ENCODE assay signal across 19 cellular contexts in the genomic region with DNA sequence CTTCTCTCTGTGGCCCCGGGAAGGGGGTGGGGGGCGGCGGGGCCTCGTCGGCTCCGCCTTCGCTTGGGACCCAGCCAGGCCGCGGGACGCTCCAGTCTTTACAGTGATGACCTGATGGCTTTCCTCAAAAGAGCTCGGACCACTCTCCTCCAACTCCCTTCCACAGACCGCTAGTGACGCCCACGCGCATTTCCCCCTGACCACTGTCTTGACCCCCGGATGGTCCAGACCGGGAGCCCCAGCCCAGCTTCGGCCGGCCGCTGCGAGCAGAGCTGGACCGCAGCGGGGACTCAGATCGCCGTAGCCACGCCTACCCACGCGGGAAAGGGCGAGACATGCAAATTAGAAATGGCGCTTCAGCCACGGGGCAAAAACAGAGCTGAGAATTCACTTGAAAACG.
DNase-seq lines count a peak whose midpoint lies in the region; ATAC-seq, FAIRE-seq and TF ChIP-seq lines count a peak whose summit lies in the region.
"Had no signal": no experiment of that assay in that cellular context is flagged by ENCODE, and none has a peak within 500 bp of the region (broad histone marks: within the 10 kb centered on the region; RNA-seq: fewer than 3 reads in every experiment).

No MANE protein-coding gene starts in this region.

- H3K4me1 ChIP-seq in HepG2 (ENCODE audit: insufficient read depth, low read length) = peaks cover 20% of the 10 kb centered on the region
- H3K4me1 ChIP-seq in right lobe of liver = no peaks in the 10 kb centered on the region
- H3K4me1 ChIP-seq in endothelial cell of umbilical vein (ENCODE audit: control insufficient read depth, extremely low read depth, insufficient read depth, low read length) = no peaks in the 10 kb centered on the region
- H3K4me1 ChIP-seq in left ventricle myocardium inferior = no peaks in the 10 kb centered on the region
- H3K4me1 ChIP-seq: BE2C had no signal

- H3K9me3 ChIP-seq in HepG2 (ENCODE audit: low read length) (peaks cover 12% of the 10 kb centered on the region), right lobe of liver (no peaks in the 10 kb centered on the region), endothelial cell of umbilical vein (replicated peaks; ENCODE audit: control insufficient read depth, insufficient read depth, low read length) (no peaks in the 10 kb centered on the region), left ventricle myocardium inferior (replicated peaks) (peaks cover 6% of the 10 kb centered on the region)
- H3K9me3 ChIP-seq: BE2C had no signal

- H2AFZ ChIP-seq in HepG2 (ENCODE audit: low read length) (no peak overlapping the region), endothelial cell of umbilical vein (ENCODE audit: low read depth, low read length) (no peak overlapping the region)
- H2AFZ ChIP-seq: GM23248 had no signal

- in situ Hi-C loops in HepG2 (cut with HindIII; ENCODE audit: extremely low pct_ligation_motif_present, low pct_unique_long_range_greater_than_20kb) = no loop called here

- TF ChIP-seq CTCF in HepG2 (CRISPR knock-in tag; IDR thresholded peaks at IDR 0.05) (no peak), right lobe of liver (IDR thresholded peaks at IDR 0.05) (no peak), endothelial cell of umbilical vein (IDR thresholded peaks at IDR 0.05; ENCODE audit: extremely low read depth in 1 of 2, insufficient read depth in 1 of 2, low read depth in 1 of 2, low read length in 2 of 2) (no peak), left ventricle myocardium inferior (IDR thresholded peaks at IDR 0.05; ENCODE audit: borderline replicate concordance) (no peak)

- no peak overlapping the region for H3K27ac ChIP-seq in HepG2 (ENCODE audit: extremely low read length, insufficient read depth, low read length)
- H3K27ac ChIP-seq in right lobe of liver = no peak overlapping the region
- no peak overlapping the region for H3K27ac ChIP-seq in endothelial cell of umbilical vein (ENCODE audit: insufficient read depth, low read depth, low read length)
- H3K27ac ChIP-seq in left ventricle myocardium inferior (replicated peaks) = no peak overlapping the region
- H3K27ac ChIP-seq: 22Rv1; BLaER1 treated with 17β-estradiol and CSF1 and Interleukin-3, amounts not matched to agents 10 nM and 100 nM; GM23248 had no signal

- H3K4me3 ChIP-seq in HepG2 (replicated peaks in 1 of 3; ENCODE audit: insufficient read depth in 1 of 3, low read depth in 2 of 3, low read length in 3 of 3) (no peak overlapping the region), right lobe of liver (no peak overlapping the region), endothelial cell of umbilical vein (replicated peaks in 1 of 3; ENCODE audit: insufficient read depth in 1 of 3, low read depth in 1 of 3, low read length in 3 of 3) (no peak overlapping the region), left ventricle myocardium inferior (no peak overlapping the region)
- H3K4me3 ChIP-seq: BLaER1 treated with 17β-estradiol and CSF1 and Interleukin-3, amounts not matched to agents 10 nM and 100 nM; GM23248 had no signal

- WGBS in HepG2 (ENCODE audit: low lambda C conversion rate) = 1% methylated on average over 23 of the region's 32 CpGs
- 0% methylated on average over 21 of the region's 32 CpGs for WGBS in right lobe of liver (ENCODE audit: insufficient coverage, low coverage, low lambda C conversion rate, missing lambda C conversion rate)

- DNase-seq in HepG2 (ENCODE audit: low spot score) (no peak), right lobe of liver (no peak), HTR-8/SVneo (ENCODE audit: insufficient read length, low spot score) (no peak), endothelial cell of umbilical vein (ENCODE audit: low read depth, low spot score) (no peak), urothelium cell line (ENCODE audit: low spot score) (no peak), left ventricle myocardium inferior (no peak)
- DNase-seq in activated CD4-positive, alpha-beta T cell treated with anti-CD3 and anti-CD28 coated beads, Interleukin-2, amount 50 U/mL, for 48 hours = no peak
- DNase-seq: BE2C, Calu3, COR-L47, DMS153, DND-41, GM23248, H9, HFFc6 had no signal

- TF ChIP-seq POLR2A in HepG2 (IDR thresholded peaks at IDR 0.05; ENCODE audit: insufficient read depth in 1 of 2, low read depth in 2 of 2, low read length in 2 of 2) = no peak
- TF ChIP-seq POLR2A in right lobe of liver (IDR thresholded peaks at IDR 0.05) = no peak
- TF ChIP-seq POLR2A in endothelial cell of umbilical vein (IDR thresholded peaks at IDR 0.05; ENCODE audit: low read depth, low read length) = no peak

- ATAC-seq in HepG2 (no peak), right lobe of liver (no peak)
- ATAC-seq: HCT116 had no signal

- no peak for TF ChIP-seq RAD21 in HepG2 (CRISPR knock-in tag; IDR thresholded peaks at IDR 0.05)

- no peaks in the 10 kb centered on the region for H4K20me1 ChIP-seq in HepG2 (ENCODE audit: insufficient read depth, low read length)
- no peaks in the 10 kb centered on the region for H4K20me1 ChIP-seq in endothelial cell of umbilical vein (replicated peaks; ENCODE audit: control insufficient read depth, extremely low read depth, insufficient read depth, low read length)
- H4K20me1 ChIP-seq: BLaER1 treated with 17β-estradiol and CSF1 and Interleukin-3, amounts not matched to agents 10 nM and 100 nM had no signal

- FAIRE-seq in HepG2 (lab: Jason Lieb, UNC) (no peak), HTR-8/SVneo (lab: Jason Lieb, UNC) (peak; percentile 89), endothelial cell of umbilical vein (lab: Jason Lieb, UNC) (no peak), urothelium cell line (lab: Jason Lieb, UNC) (no peak)

- POLR2A ChIA-PET in HepG2 (lab: Yijun Ruan, JAX) (interaction anchor here (0.7 to 8.7 kb wide), 33 partner anchors 9 to 535 kb away, joined by 3 to 177 read pairs (median 6); partner anchors contain the start of genes AARSD1, BRCA1, CNTD1 and COA3), endothelial cell of umbilical vein (lab: Charles Lee) (interaction anchor here (0.5 to 3.9 kb wide), 18 partner anchors 9 to 538 kb away, joined by 3 to 50 read pairs (median 8); partner anchors contain the start of genes NBR1, RND2, RPL27 and TMEM106A)

- no peak overlapping the region for H3K4me2 ChIP-seq in HepG2 (ENCODE audit: low read depth, low read length)
- H3K4me2 ChIP-seq in endothelial cell of umbilical vein (ENCODE audit: insufficient read depth, low read length) = no peak overlapping the region
- H3K4me2 ChIP-seq: BLaER1 treated with 17β-estradiol and CSF1 and Interleukin-3, amounts not matched to agents 10 nM and 100 nM had no signal

- H3K27me3 ChIP-seq in HepG2 (ENCODE audit: control insufficient read depth in 1 of 2, insufficient read depth in 2 of 2, low read length in 2 of 2) (0 out of 5 replicates have a peak, but pooled peaks cover 0 to 2% of the 10 kb centered on the region in 2 experiments), right lobe of liver (no peaks in the 10 kb centered on the region), endothelial cell of umbilical vein (ENCODE audit: control insufficient read depth in 2 of 2, insufficient read depth in 2 of 2, low read length in 2 of 2) (no peaks in the 10 kb centered on the region), left ventricle myocardium inferior (ENCODE audit: low read depth) (no peaks in the 10 kb centered on the region)
- H3K27me3 ChIP-seq: BE2C; BLaER1 treated with 17β-estradiol and CSF1 and Interleukin-3, amounts not matched to agents 10 nM and 100 nM had no signal

- intact Hi-C loops in HepG2 (cut with micrococcal nuclease; ENCODE audit: unreplicated experiment) = no loop called here
- intact Hi-C loops in right lobe of liver (cut with DNase I) = no loop called here
- intact Hi-C loops in endothelial cell of umbilical vein (cut with micrococcal nuclease) = loop anchor here (1.0 kb wide), 2 partner anchors 144 to 190 kb away; partner anchors contain the start of genes BRCA1 and NBR1
- intact Hi-C loops in left ventricle myocardium inferior (cut with micrococcal nuclease) = no loop called here

- H3K9me1 ChIP-seq in endothelial cell of umbilical vein (replicated peaks; ENCODE audit: control insufficient read depth, extremely low read depth, insufficient read depth, low read length) = no peaks in the 10 kb centered on the region

- H3K9ac ChIP-seq in HepG2 (ENCODE audit: insufficient read depth, low read depth, low read length) (no peak overlapping the region), endothelial cell of umbilical vein (replicated peaks; ENCODE audit: extremely low read depth, insufficient read depth, low read length) (peak overlapping the region; percentile 100)
- H3K9ac ChIP-seq: BLaER1 treated with 17β-estradiol and CSF1 and Interleukin-3, amounts not matched to agents 10 nM and 100 nM; GM23248 had no signal

- no TSS peak for BruUV-seq in HepG2 (replicated peaks; lab: Mats Ljungman, UMichigan)
- BruUV-seq in endothelial cell of umbilical vein (replicated peaks; lab: Mats Ljungman, UMichigan) = no TSS peak

- 0 out of 5 replicates have a peak, but pooled peaks cover 0 to 1% of the 10 kb centered on the region in 2 experiments for H3K36me3 ChIP-seq in HepG2 (replicated peaks in 1 of 2; ENCODE audit: control insufficient read depth in 1 of 2, insufficient read depth in 2 of 2, low read length in 2 of 2)
- H3K36me3 ChIP-seq in right lobe of liver = no peaks in the 10 kb centered on the region
- no peaks in the 10 kb centered on the region for H3K36me3 ChIP-seq in endothelial cell of umbilical vein (ENCODE audit: control insufficient read depth in 2 of 2, extremely low read depth in 1 of 2, insufficient read depth in 2 of 2, low read length in 2 of 2)
- H3K36me3 ChIP-seq in left ventricle myocardium inferior = no peaks in the 10 kb centered on the region
- H3K36me3 ChIP-seq: BE2C had no signal

- dilution Hi-C loops in endothelial cell of umbilical vein (cut with MboI; ENCODE audit: extremely low pct_ligation_motif_present, low sequenced_read_pairs) = no loop called here

- H3K79me2 ChIP-seq in HepG2 (ENCODE audit: insufficient read depth, low read length) (no peaks in the 10 kb centered on the region), endothelial cell of umbilical vein (ENCODE audit: control insufficient read depth, insufficient read depth, low read length) (no peaks in the 10 kb centered on the region)

- CTCF ChIA-PET in HepG2 (lab: Yijun Ruan, JAX; ENCODE audit: low intra/inter-chr PET ratio, low total read pairs) (no interaction called here), endothelial cell of umbilical vein (lab: Charles Lee) (interaction anchor here (0.7 to 1.7 kb wide), 9 partner anchors 19 to 291 kb away, joined by 3 to 9 read pairs (median 3); partner anchors contain the start of genes DHX8 and TMEM106A)

- TF ChIP-seq EP300 in HepG2 (IDR thresholded peaks at IDR 0.05; ENCODE audit: low read depth in 2 of 2, low read length in 2 of 2) (no peak), HepG2 (CRISPR knock-in tag; IDR thresholded peaks at IDR 0.05; ENCODE audit: borderline replicate concordance) (no peak)

TF ChIP-seq in HepG2, 621 proteins besides CTCF, POLR2A, EP300 and RAD21 (continues in another document):
- TF ChIP-seq SRSF1 (optimal IDR thresholded peaks at IDR 0.05; ENCODE audit: low read depth, low read length) = peak; percentile 83

TF ChIP-seq in PFSK-1, 5 proteins besides CTCF, POLR2A, EP300 and RAD21 (continues in another document):
- TF ChIP-seq FOXP2 (optimal IDR thresholded peaks at IDR 0.05; ENCODE audit: borderline replicate concordance, extremely low read depth, extremely low read length, insufficient read depth) = peak; percentile 32

TF ChIP-seq in endothelial cell of umbilical vein, 7 proteins besides CTCF, POLR2A, EP300 and RAD21 (continues in another document):
- TF ChIP-seq FOS (IDR thresholded peaks at IDR 0.05; ENCODE audit: borderline replicate concordance, insufficient read depth, low read length) = no peak
